In genomic region chr2:163888591-163888990, GRCh38 we compare ENCODE assay signal across 29 cellular contexts.
"Had no signal": no experiment of that assay in that cellular context is flagged by ENCODE, and none has a peak within 500 bp of the region (broad histone marks: within the 10 kb centered on the region; RNA-seq: fewer than 3 reads in every experiment).

No MANE protein-coding gene starts in this region.

- H3K9me3 ChIP-seq: adrenal gland, body of pancreas, esophagus muscularis mucosa, gastrocnemius medialis had no signal

- H3K36me3 ChIP-seq: adrenal gland, esophagus muscularis mucosa, gastrocnemius medialis, heart left ventricle had no signal

- DNase-seq: activated CD4-positive, alpha-beta memory T cell treated with anti-CD3 and anti-CD28 coated beads for 36 hours; activated CD4-positive, alpha-beta T cell treated with anti-CD3 and anti-CD28 coated beads for 36 hours; activated CD4-positive, alpha-beta T cell treated with anti-CD3 and anti-CD28 coated beads, Interleukin-2, amount 10 ng/mL, durations not matched to agents 24 days and 14 days; activated CD4-positive, CD25-positive, alpha-beta regulatory T cell; activated CD4-positive, CD25-positive, alpha-beta regulatory T cell treated with anti-CD3 and anti-CD28 coated beads, Interleukin-2, amount 50 U/mL, for 72 hours; activated CD8-positive, alpha-beta memory T cell treated with anti-CD3 and anti-CD28 coated beads, Interleukin-2, amount 10 ng/mL, durations not matched to agents 7 days and 5 days; activated CD8-positive, alpha-beta memory T cell treated with anti-CD3 and anti-CD28 coated beads, Interleukin-2, amount 50 U/mL, for 4 hours; activated CD8-positive, alpha-beta T cell treated with anti-CD3 and anti-CD28 coated beads, Interleukin-2, amount 10 ng/mL, durations not matched to agents 7 days and 5 days; activated effector memory CD4-positive, alpha-beta T cell treated with anti-CD3 and anti-CD28 coated beads, Interleukin-2, amount 50 U/mL, for 16 hours; activated naive CD4-positive, alpha-beta T cell treated with anti-CD3 and anti-CD28 coated beads for 36 hours; activated naive CD8-positive, alpha-beta T cell treated with anti-CD3 and anti-CD28 coated beads for 36 hours; activated naive CD8-positive, alpha-beta T cell treated with anti-CD3 and anti-CD28 coated beads, Interleukin-2, amount 50 U/mL, for 24 hours; activated T-cell treated with anti-CD3 and anti-CD28 coated beads, Interleukin-2, amount 50 U/mL, for 1 hour; activated T-cell treated with anti-CD3 and anti-CD28 coated beads, Interleukin-2, amount 50 U/mL, for 48 hours; adrenal gland; amygdala; aorta; body of pancreas; caudate nucleus; cortex of kidney; dermis blood vessel endothelial cell; effector CD4-positive, alpha-beta T cell; effector memory CD8-positive, alpha-beta T cell; erythroblast; foreskin keratinocyte; gastrocnemius medialis; glutamatergic neuron; heart left ventricle had no signal

- H3K27ac ChIP-seq: adrenal gland, body of pancreas, esophagus muscularis mucosa, foreskin keratinocyte, gastrocnemius medialis, heart left ventricle had no signal

- H3K4me3 ChIP-seq: adrenal gland, body of pancreas, esophagus muscularis mucosa, gastrocnemius medialis, heart left ventricle had no signal

- ATAC-seq: activated CD4-positive, alpha-beta T cell treated with anti-CD3 and anti-CD28 coated beads for 36 hours; activated CD8-positive, alpha-beta memory T cell treated with anti-CD3 and anti-CD28 coated beads, Interleukin-2, amount 10 ng/mL, durations not matched to agents 7 days and 5 days; activated CD8-positive, alpha-beta T cell treated with anti-CD3 and anti-CD28 coated beads, Interleukin-2, amount 10 ng/mL, durations not matched to agents 7 days and 5 days; activated naive CD8-positive, alpha-beta T cell treated with anti-CD3 and anti-CD28 coated beads, Interleukin-2, amount 50 U/mL, for 24 hours; body of pancreas; effector memory CD8-positive, alpha-beta T cell; foreskin keratinocyte; gastrocnemius medialis; heart left ventricle had no signal

- H3K27me3 ChIP-seq: adrenal gland, body of pancreas, esophagus muscularis mucosa, foreskin keratinocyte, gastrocnemius medialis, heart left ventricle had no signal

- H3K4me1 ChIP-seq: adrenal gland, body of pancreas, esophagus muscularis mucosa, foreskin keratinocyte, gastrocnemius medialis, heart left ventricle had no signal
